ENCODE assay signal across 8 cellular contexts in genomic region chr3:50236484-50237132, GRCh38. TPM values are rescaled to one million over a fixed set of nuclear protein-coding genes. Genes with fewer than 3 reads are reported as not detected.
DNase-seq lines count a peak whose midpoint lies in the region; ATAC-seq and TF ChIP-seq lines count a peak whose summit lies in the region.

No MANE protein-coding gene starts in this region.

- peak overlapping the region; percentile 92 for H3K27ac ChIP-seq in BLaER1
- H3K27ac ChIP-seq in dorsolateral prefrontal cortex, result peak overlapping the region; percentile 58 to 100 (median 89)

- ATAC-seq in GM21526 (IDR thresholded peaks at IDR 0.05; ENCODE audit: low FRiP score, unreplicated experiment) (no peak), HG03432 (IDR thresholded peaks at IDR 0.05; ENCODE audit: unreplicated experiment) (no peak)

- H3K9me3 Mint-ChIP-seq in nephron, result no peaks in the 10 kb centered on the region

- peak overlapping the region; percentile 84 to 98 (median 96) for H3K27ac Mint-ChIP-seq in nephron

- H3K4me3 ChIP-seq in BLaER1 (peak overlapping the region; percentile 100), Loucy (ENCODE audit: low read length, poor library complexity, severe bottlenecking) (peak overlapping the region; percentile 88), dorsolateral prefrontal cortex (peak overlapping the region; percentile 73 to 98 (median 87))

- peaks cover 21% of the 10 kb centered on the region for H3K36me3 ChIP-seq in BLaER1
- no peaks in the 10 kb centered on the region; the same call in 1 of the 2 replicates for H3K36me3 ChIP-seq in Loucy (ENCODE audit: insufficient read depth, low read length)

- H3K9me3 ChIP-seq in BLaER1 (no peaks in the 10 kb centered on the region), Loucy (ENCODE audit: insufficient read depth, low read depth, low read length) (no peaks in the 10 kb centered on the region)

- peaks cover 59% of the 10 kb centered on the region for H3K79me2 ChIP-seq in Loucy (ENCODE audit: insufficient read depth, low read length)

- no peak for TF ChIP-seq POLR2A in erythroblast (IDR thresholded peaks at IDR 0.05; ENCODE audit: low read length)

- no peaks in the 10 kb centered on the region for H3K9me2 ChIP-seq in Loucy (replicated peaks; ENCODE audit: low read depth, low read length)

- peaks cover 45% of the 10 kb centered on the region for H3K4me1 Mint-ChIP-seq in nephron

- no peak for TF ChIP-seq CTCF in Loucy (conservative IDR thresholded peaks at IDR 0.05; ENCODE audit: low read length)
- no peak for TF ChIP-seq CTCF in dorsolateral prefrontal cortex (IDR thresholded peaks at IDR 0.05 in 54 of 56, conservative IDR thresholded peaks at IDR 0.05 in 2 of 56; ENCODE audit: low read depth in 1 of 56, partially characterized antibody in 56 of 56)
- no peak for TF ChIP-seq CTCF in nephron (IDR thresholded peaks at IDR 0.05; ENCODE audit: unreplicated experiment in 3 of 3)

- peaks cover 56% of the 10 kb centered on the region for H4K20me1 ChIP-seq in BLaER1
- peaks cover 48% of the 10 kb centered on the region for H4K20me1 ChIP-seq in Loucy (ENCODE audit: insufficient read depth, low read length, poor library complexity, severe bottlenecking)

- H3K27me3 ChIP-seq in BLaER1 (no peaks in the 10 kb centered on the region), Loucy (ENCODE audit: insufficient read depth, low read length, poor library complexity, severe bottlenecking) (peaks cover 5% of the 10 kb centered on the region), dorsolateral prefrontal cortex (no peaks in the 10 kb centered on the region)

- H3K36me3 Mint-ChIP-seq in nephron (ENCODE audit: low read depth), result peaks cover 3% of the 10 kb centered on the region

- H3K4me2 ChIP-seq in BLaER1, result peak overlapping the region; percentile 93
- peak overlapping the region; percentile 99 for H3K4me2 ChIP-seq in Loucy (ENCODE audit: low read depth, low read length, poor library complexity, severe bottlenecking)

- no peaks in the 10 kb centered on the region for H3K27me3 Mint-ChIP-seq in nephron (ENCODE audit: low read depth)

- peak overlapping the region; percentile 98 to 99 (median 99) for H3K4me3 Mint-ChIP-seq in nephron

- DNase-seq in dorsolateral prefrontal cortex, result no peak
- no peak for DNase-seq in erythroblast (lab: John Stamatoyannopoulos, UW)
- no peak for DNase-seq in NCI-H2171 treated with DMSO at 0.1 percent for 48 hours (lab: John Stamatoyannopoulos, UW)

- peaks cover 53% of the 10 kb centered on the region for H3K4me1 ChIP-seq in BLaER1
- peaks cover 36% of the 10 kb centered on the region for H3K4me1 ChIP-seq in Loucy (ENCODE audit: insufficient read depth, low read length, poor library complexity, severe bottlenecking)

- no peak overlapping the region for H2AFZ ChIP-seq in Loucy (ENCODE audit: low read length)

- intact Hi-C loops in dorsolateral prefrontal cortex (cut with DNase I), result loop anchor here in 1 of 2 donors (5.0 kb wide), 1 partner anchor 91 kb away; the partner anchor contains the start of gene TUSC2

- H3F3A ChIP-seq in Loucy (ENCODE audit: low read depth), result no peaks in the 10 kb centered on the region

- H3K9ac ChIP-seq in BLaER1 (peak overlapping the region; percentile 97), Loucy (ENCODE audit: low read depth, low read length, poor library complexity, severe bottlenecking) (peak overlapping the region; percentile 95)

RNA-seq across cellular contexts. Expression of gene GNAI2, which starts 0.6 kb away (rescaled TPM):
- 100 to 1,000 TPM; 117 to 240 (median 161) TPM for total RNA-seq in dorsolateral prefrontal cortex

RNA-seq across cellular contexts. Expression of gene SLC38A3, which starts 31.5 kb away (rescaled TPM):
- total RNA-seq in dorsolateral prefrontal cortex, result 10 to 100 TPM; 12.5 to 71.4 (median 28.5) TPM

RNA-seq across cellular contexts. Expression of gene SEMA3B, which starts 32.3 kb away (rescaled TPM):
- 100 to 1,000 TPM in 85 of 120 experiments, 10 to 100 TPM in 35; 36.0 to 486 (median 135) TPM for total RNA-seq in dorsolateral prefrontal cortex

RNA-seq across cellular contexts. Expression of gene LSMEM2, which starts 42.3 kb away (rescaled TPM):
- total RNA-seq in dorsolateral prefrontal cortex, result 1 to 10 TPM in 95 of 120 experiments, under 1 TPM in 23, not detected in 2; 0.31 to 7.4 (median 1.7) TPM

RNA-seq across cellular contexts. Expression of gene GNAT1, which starts 45.2 kb away (rescaled TPM):
- 1 to 10 TPM in 1 of 120 experiments, under 1 TPM in 13, not detected in 106; 0.20 to 1.6 (median 0.31) TPM for total RNA-seq in dorsolateral prefrontal cortex
